Comparison of ENCODE assay signal across 9 cellular contexts in the genomic region with DNA sequence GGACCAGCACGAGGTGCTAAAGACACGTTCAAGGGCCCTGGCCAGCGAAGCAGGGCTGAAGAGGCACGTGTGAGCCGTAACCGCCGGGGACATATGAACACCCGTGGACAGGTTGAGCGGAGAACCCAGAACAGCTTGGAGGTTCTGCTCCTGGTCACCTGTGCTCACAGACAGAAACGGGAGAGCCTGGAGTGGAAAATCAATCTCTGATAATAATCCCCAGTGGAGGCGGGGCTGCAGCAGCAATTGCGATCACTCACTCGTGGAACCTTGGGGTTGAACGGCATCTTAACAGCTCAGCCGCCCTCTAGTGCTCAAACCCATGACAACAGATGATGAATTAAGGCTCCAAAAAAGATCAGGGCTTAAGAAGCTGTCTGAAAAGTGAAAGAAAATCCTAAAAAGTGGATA. TPM values are rescaled to one million over a fixed set of nuclear protein-coding genes. Genes with fewer than 3 reads are reported as not detected.
DNase-seq lines count a peak whose midpoint lies in the region; FAIRE-seq and TF ChIP-seq lines count a peak whose summit lies in the region.
"Had no signal": no experiment of that assay in that cellular context is flagged by ENCODE, and none has a peak within 500 bp of the region (broad histone marks: within the 10 kb centered on the region; RNA-seq: fewer than 3 reads in every experiment).

No MANE protein-coding gene starts in this region.

- H3K27me3 ChIP-seq in GM06990 (replicated peaks; ENCODE audit: control insufficient read depth, insufficient read depth, low read length) (no peaks in the 10 kb centered on the region), brain microvascular endothelial cell (replicated peaks) (no peaks in the 10 kb centered on the region), MM.1S (replicated peaks; ENCODE audit: insufficient read depth, low read length) (no peaks in the 10 kb centered on the region)

- in situ Hi-C loops in brain microvascular endothelial cell (cut with HindIII; ENCODE audit: low pct_ligation_motif_present, low sequenced_read_pairs) = no loop called here

- FAIRE-seq in GM12891 (lab: Jason Lieb, UNC) = no peak
- FAIRE-seq: colon had no signal

- peak; percentile 46 for TF ChIP-seq CTCF in 22Rv1 (IDR thresholded peaks at IDR 0.05)
- TF ChIP-seq CTCF in GM06990 (IDR thresholded peaks at IDR 0.05; ENCODE audit: insufficient read depth, low read length, poor library complexity, severe bottlenecking) = peak; percentile 56
- no peak for TF ChIP-seq CTCF in RWPE1 (conservative IDR thresholded peaks at IDR 0.05; ENCODE audit: low read depth)
- TF ChIP-seq CTCF in brain microvascular endothelial cell (IDR thresholded peaks at IDR 0.05; ENCODE audit: low read depth, low read length, missing control alignments) = peak; percentile 56
- no peak for TF ChIP-seq CTCF in MM.1S (IDR thresholded peaks at IDR 0.05; ENCODE audit: low read length)
- TF ChIP-seq CTCF in mesothelial cell of epicardium (IDR thresholded peaks at IDR 0.05; ENCODE audit: unreplicated experiment) = no peak

- no peaks in the 10 kb centered on the region for H3K9me3 Mint-ChIP-seq in mesothelial cell of epicardium

- no peak for DNase-seq in GM06990 (ENCODE audit: extremely low read depth, insufficient read length)
- peak; percentile 4 for DNase-seq in RWPE1 (ENCODE audit: low spot score)
- DNase-seq in brain microvascular endothelial cell = peak; percentile 35
- DNase-seq in renal cortical epithelial cell (ENCODE audit: low read depth) = peak; percentile 26
- DNase-seq in GM12891 (ENCODE audit: insufficient read length, low spot score) = no peak
- DNase-seq in MM.1S = no peak
- no peak for DNase-seq in mesothelial cell of epicardium (ENCODE audit: low spot score in 2 of 2, unreplicated experiment in 2 of 2)

- H3F3A ChIP-seq in MM.1S (ENCODE audit: insufficient read depth, low read length) = peaks cover 7% of the 10 kb centered on the region; the same call in 1 of the 2 replicates

- H3K9me2 ChIP-seq in MM.1S (replicated peaks; ENCODE audit: insufficient read depth, low read length) = no peaks in the 10 kb centered on the region

- no peak overlapping the region for H3K27ac Mint-ChIP-seq in mesothelial cell of epicardium

- no peaks in the 10 kb centered on the region for H3K79me2 ChIP-seq in MM.1S (ENCODE audit: low read length)

- no peak overlapping the region for H2AFZ ChIP-seq in MM.1S (ENCODE audit: low read length)

- H3K4me2 ChIP-seq in MM.1S (ENCODE audit: low read depth, low read length) = no peak overlapping the region

- POLR2A ChIA-PET in RWPE1 (lab: Yijun Ruan, JAX; ENCODE audit: low non-redundant PET) = no interaction called here

- peaks cover 12% of the 10 kb centered on the region for H3K4me1 ChIP-seq in MM.1S (ENCODE audit: low read length)

- TF ChIP-seq POLR2A in GM12891 (IDR thresholded peaks at IDR 0.05; ENCODE audit: low read depth, low read length) = no peak

- no peaks in the 10 kb centered on the region for H3K9me3 ChIP-seq in MM.1S (replicated peaks; ENCODE audit: insufficient read depth, low read length)

- no peak overlapping the region for H3K27ac ChIP-seq in 22Rv1
- H3K27ac ChIP-seq in RWPE1 = no peak overlapping the region
- no peak overlapping the region for H3K27ac ChIP-seq in brain microvascular endothelial cell
- H3K27ac ChIP-seq in MM.1S (ENCODE audit: low read length) = no peak overlapping the region

- peaks cover 15% of the 10 kb centered on the region for H3K36me3 Mint-ChIP-seq in mesothelial cell of epicardium

- no peaks in the 10 kb centered on the region for H4K20me1 ChIP-seq in MM.1S (ENCODE audit: insufficient read depth, low read length)

- peaks cover 3% of the 10 kb centered on the region for H3K4me1 Mint-ChIP-seq in mesothelial cell of epicardium

- H3K4me3 ChIP-seq in GM06990 (replicated peaks; ENCODE audit: low read depth, low read length) (no peak overlapping the region), brain microvascular endothelial cell (ENCODE audit: low read depth, low read length) (no peak overlapping the region), MM.1S (ENCODE audit: low read length) (no peak overlapping the region)

- H3K4me3 Mint-ChIP-seq in mesothelial cell of epicardium = no peak overlapping the region

- no peaks in the 10 kb centered on the region for H3K27me3 Mint-ChIP-seq in mesothelial cell of epicardium (ENCODE audit: low read depth)

- H3K9ac ChIP-seq in MM.1S (ENCODE audit: low read length) = no peak overlapping the region

- CTCF ChIA-PET in RWPE1 (lab: Yijun Ruan, JAX) = interaction anchor here (0.9 kb wide), 1 partner anchor 169 kb away, joined by 4 read pairs; no protein-coding TSS in a partner anchor

- H3K36me3 ChIP-seq in GM06990 (ENCODE audit: control insufficient read depth, insufficient read depth, low read length) (peaks cover 46% of the 10 kb centered on the region), brain microvascular endothelial cell (replicated peaks) (peaks cover 84% of the 10 kb centered on the region), MM.1S (replicated peaks; ENCODE audit: insufficient read depth, low read length) (peaks cover 14% of the 10 kb centered on the region; the same call in 1 of the 2 replicates)

TF ChIP-seq in GM12891, 5 proteins besides CTCF, POLR2A, EP300 and RAD21:
- no peak for TF ChIP-seq PAX5 (IDR thresholded peaks at IDR 0.05; ENCODE audit: insufficient read depth, low read length, severe bottlenecking)

RNA-seq across cellular contexts. Expression of gene WIPI1, which starts 25.6 kb away (rescaled TPM):
- 50.7 and 116 TPM in 2 replicates for total RNA-seq in renal cortical epithelial cell
- polyA plus RNA-seq in GM12891 (2012; ENCODE audit: low read depth, missing spikeins) = 12.2 TPM
- 27.2 to 31.7 TPM (median 28.4 TPM) in 3 replicates for total RNA-seq in mesothelial cell of epicardium

Comparison
In these comparisons a context has a peak if more than half of its experiments do, and no peak if none do; other contexts are left out.
1. CTCF ChIP-seq: peak in 22Rv1 (single experiment), GM06990 (single experiment) and brain microvascular endothelial cell (single experiment); none in RWPE1 (single experiment), MM.1S (single experiment) and mesothelial cell of epicardium (single experiment).
2. DNase-seq: peak in RWPE1 (single experiment), brain microvascular endothelial cell (single experiment) and renal cortical epithelial cell (single experiment); none in GM06990 (single experiment), GM12891 (single experiment), MM.1S (single experiment) and mesothelial cell of epicardium (0 of 2).